In the genomic region with DNA sequence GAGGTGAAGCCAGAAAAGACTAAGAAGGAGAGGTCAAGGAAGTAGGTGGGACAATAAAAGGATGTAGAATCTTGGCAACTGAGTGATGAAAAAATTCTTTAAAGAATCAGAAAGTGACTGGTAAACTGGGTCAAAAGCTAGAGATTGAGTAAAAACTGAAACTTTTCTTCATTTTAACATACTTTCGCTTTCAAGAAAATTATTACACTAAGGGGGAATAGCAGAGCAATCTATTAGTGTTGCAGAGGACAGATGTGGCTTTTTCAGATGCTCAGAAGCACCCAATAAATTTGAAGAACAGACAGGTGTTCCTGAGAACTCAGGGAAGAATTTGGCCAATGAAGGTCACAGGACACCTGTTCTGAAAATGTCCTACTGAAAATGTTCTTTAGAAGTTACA, we compare ENCODE assay signal across 21 cellular contexts.
"Had no signal": no experiment of that assay in that cellular context is flagged by ENCODE, and none has a peak within 500 bp of the region (broad histone marks: within the 10 kb centered on the region; RNA-seq: fewer than 3 reads in every experiment).

No MANE protein-coding gene starts in this region.

- H3K4me3 ChIP-seq: cardiac muscle cell, esophagus squamous epithelium, left ventricle myocardium inferior, transverse colon had no signal

- H3K27me3 ChIP-seq: cardiac muscle cell, esophagus squamous epithelium, transverse colon had no signal

- ATAC-seq: activated CD8-positive, alpha-beta memory T cell treated with anti-CD3 and anti-CD28 coated beads, Interleukin-2, amount 10 ng/mL, durations not matched to agents 7 days and 5 days; activated T-helper 17 cell treated with anti-CD3 and anti-CD28 coated beads, Interleukin-2, amount 50 U/mL, for 72 hours; effector memory CD8-positive, alpha-beta T cell; stimulated activated naive CD8-positive, alpha-beta T cell treated with anti-CD3 and anti-CD28 coated beads, Interleukin-15, Interleukin-2, amounts not matched to agents 100 U/mL and 50 U/mL, for 24 hours had no signal

- DNase-seq: activated CD4-positive, alpha-beta memory T cell treated with anti-CD3 and anti-CD28 coated beads, Interleukin-2, amount 10 ng/mL, durations not matched to agents 7 days and 5 days; activated CD4-positive, alpha-beta T cell treated with anti-CD3 and anti-CD28 coated beads for 48 hours; activated CD4-positive, CD25-positive, alpha-beta regulatory T cell; activated CD8-positive, alpha-beta memory T cell treated with anti-CD3 and anti-CD28 coated beads, Interleukin-2, amount 10 ng/mL, durations not matched to agents 7 days and 5 days; activated naive CD4-positive, alpha-beta T cell treated with Interleukin-2 at 50 U/mL for 16 hours; activated naive CD8-positive, alpha-beta T cell treated with anti-CD3 and anti-CD28 coated beads, Interleukin-2, amount 10 ng/mL, durations not matched to agents 7 days and 5 days; activated T-cell treated with anti-CD3 and anti-CD28 coated beads, Interleukin-2, amount 50 U/mL, for 1 hour; amygdala; dermis blood vessel endothelial cell; effector memory CD8-positive, alpha-beta T cell; esophagus squamous epithelium; immature natural killer cell; kidney glomerular epithelial cell; left ventricle myocardium inferior; occipital lobe; retina; stimulated activated CD8-positive, alpha-beta memory T cell treated with anti-CD3 and anti-CD28 coated beads, Interleukin-4, amount 100 ng/mL, for 48 hours; stimulated activated naive CD8-positive, alpha-beta T cell treated with anti-CD3 and anti-CD28 coated beads, Interleukin-15, Interleukin-2, amounts not matched to agents 100 U/mL and 50 U/mL, for 24 hours; transverse colon had no signal

- H3K36me3 ChIP-seq: cardiac muscle cell, esophagus squamous epithelium, left ventricle myocardium inferior, transverse colon had no signal

- H3K9me3 ChIP-seq: esophagus squamous epithelium, left ventricle myocardium inferior, transverse colon had no signal

- H3K27ac ChIP-seq: cardiac muscle cell, esophagus squamous epithelium, left ventricle myocardium inferior, transverse colon had no signal

- H3K4me1 ChIP-seq: esophagus squamous epithelium, left ventricle myocardium inferior, transverse colon had no signal
